In genomic region chr12:123967121-123967586, GRCh38 we compare ENCODE assay signal across 21 cellular contexts. TPM values are rescaled to one million over a fixed set of nuclear protein-coding genes. Genes with fewer than 3 reads are reported as not detected.
DNase-seq lines count a peak whose midpoint lies in the region; ATAC-seq, FAIRE-seq and TF ChIP-seq lines count a peak whose summit lies in the region.
"Had no signal": no experiment of that assay in that cellular context is flagged by ENCODE, and none has a peak within 500 bp of the region (broad histone marks: within the 10 kb centered on the region; RNA-seq: fewer than 3 reads in every experiment).

No MANE protein-coding gene starts in this region.

- H4K5ac ChIP-seq in IMR-90 (ENCODE audit: low read depth, low read length) = no peak overlapping the region

- H3K27me3 ChIP-seq in IMR-90 (ENCODE audit: control insufficient read depth, insufficient read depth, low read length) (no peaks in the 10 kb centered on the region), K562 (ENCODE audit: control insufficient read depth in 2 of 2, insufficient read depth in 2 of 2, low read length in 2 of 2) (no peaks in the 10 kb centered on the region)
- H3K27me3 ChIP-seq: BE2C had no signal

- no peak overlapping the region for H2AK5ac ChIP-seq in IMR-90 (ENCODE audit: low read depth, low read length)

- H3K9ac ChIP-seq in IMR-90 (ENCODE audit: low read depth, low read length) = no peak overlapping the region
- peak overlapping the region in 1 of 2 experiments; percentile 8; a peak in 1 of 4 replicates for H3K9ac ChIP-seq in K562 (ENCODE audit: insufficient read depth in 1 of 2, low read depth in 2 of 2, low read length in 2 of 2)

- TF ChIP-seq CTCF in IMR-90 (conservative IDR thresholded peaks at IDR 0.05; ENCODE audit: low read depth, low read length) = no peak
- TF ChIP-seq CTCF in K562 (IDR thresholded peaks at IDR 0.05 in 2 of 3, conservative IDR thresholded peaks at IDR 0.05 in 1 of 3; ENCODE audit: insufficient read depth in 2 of 3, low read depth in 1 of 3, low read length in 3 of 3) = no peak
- no peak for TF ChIP-seq CTCF in glutamatergic neuron (IDR thresholded peaks at IDR 0.05; ENCODE audit: partially characterized antibody, unreplicated experiment)

- H3K79me1 ChIP-seq in IMR-90 (ENCODE audit: low read depth in 1 of 2, low read length in 2 of 2) = peaks cover 25 to 64% of the 10 kb centered on the region in 2 experiments

- TF ChIP-seq RAD21 in IMR-90 (IDR thresholded peaks at IDR 0.05; ENCODE audit: low read length) (no peak), K562 (CRISPR knock-in tag; conservative IDR thresholded peaks at IDR 0.05 in 1 of 2, IDR thresholded peaks at IDR 0.05 in 1 of 2) (no peak)

- FAIRE-seq in K562 (lab: Jason Lieb, UNC) = peak; percentile 83
- FAIRE-seq: GM12892 had no signal

- no peak for ATAC-seq in IMR-90 (ENCODE audit: low read depth)
- peak; percentile 71 for ATAC-seq in K562
- ATAC-seq: PC-3 had no signal

- H3K36me3 ChIP-seq in IMR-90 (ENCODE audit: control insufficient read depth, insufficient read depth, low read length) = peaks cover 2% of the 10 kb centered on the region; the same call in 1 of the 2 replicates
- no peaks in the 10 kb centered on the region for H3K36me3 ChIP-seq in K562 (ENCODE audit: control insufficient read depth, insufficient read depth, low read length)
- H3K36me3 ChIP-seq: BE2C had no signal

- H4K91ac ChIP-seq in IMR-90 (ENCODE audit: insufficient read depth, low read depth, low read length) = no peak overlapping the region

- no peak overlapping the region for H3K4me3 Mint-ChIP-seq in glutamatergic neuron (ENCODE audit: unreplicated experiment)
- H3K4me3 Mint-ChIP-seq: CD4-positive, CD25-positive, alpha-beta regulatory T cell had no signal

- no CpG with 5 or more reads among the region's 8 CpGs for WGBS in IMR-90 (ENCODE audit: extremely low coverage in 2 of 2, insufficient read length in 1 of 2), 2 experiments
- 2% methylated on average over 8 of the region's 8 CpGs for WGBS in K562 (ENCODE audit: insufficient coverage, low coverage, missing lambda C conversion rate)

- peaks cover 13% of the 10 kb centered on the region for H3K27me3 Mint-ChIP-seq in glutamatergic neuron (ENCODE audit: unreplicated experiment)
- H3K27me3 Mint-ChIP-seq: CD4-positive, CD25-positive, alpha-beta regulatory T cell had no signal

- no TSS peak for BruUV-seq in IMR-90 (replicated peaks; lab: Mats Ljungman, UMichigan)
- no TSS peak for BruUV-seq in K562 (replicated peaks; lab: Mats Ljungman, UMichigan)

- H3K14ac ChIP-seq in IMR-90 (replicated peaks; ENCODE audit: low read depth, low read length) = peak overlapping the region; percentile 30; the same call in 1 of the 2 replicates

- H2BK20ac ChIP-seq in IMR-90 (ENCODE audit: low read depth, low read length) = no peak overlapping the region

- H3K4me3 ChIP-seq in IMR-90 (ENCODE audit: insufficient read depth, low read depth, low read length) = no peak overlapping the region
- no peak overlapping the region for H3K4me3 ChIP-seq in K562

- H3K79me2 ChIP-seq in K562 (ENCODE audit: control insufficient read depth, insufficient read depth, low read length) = peaks cover 23% of the 10 kb centered on the region; the same call in 2 of the 3 replicates

- TF ChIP-seq EP300 in K562 (IDR thresholded peaks at IDR 0.05; ENCODE audit: low read length) = peak; percentile 73

- peaks cover 35% of the 10 kb centered on the region for H3K4me1 Mint-ChIP-seq in glutamatergic neuron (ENCODE audit: low read depth, unreplicated experiment)

- CTCF ChIA-PET in IMR-90 (lab: Yijun Ruan, JAX) = no interaction called here
- CTCF ChIA-PET in K562 (lab: Yijun Ruan, JAX; ENCODE audit: low intra/inter-chr PET ratio) = no interaction called here

- H4K8ac ChIP-seq in IMR-90 (ENCODE audit: low read depth in 2 of 2, low read length in 2 of 2) = no peak overlapping the region

- H3K36me3 Mint-ChIP-seq in glutamatergic neuron (ENCODE audit: unreplicated experiment) = peaks cover 6% of the 10 kb centered on the region
- H3K36me3 Mint-ChIP-seq: CD4-positive, CD25-positive, alpha-beta regulatory T cell had no signal

- 0 out of 3 replicates have a peak overlapping the region, but pooled peaks have one; percentile 13 for H2BK15ac ChIP-seq in IMR-90 (ENCODE audit: low read depth, low read length)

- H3K4me1 ChIP-seq in IMR-90 (ENCODE audit: control insufficient read depth, insufficient read depth, low read length) = peaks cover 12% of the 10 kb centered on the region
- peaks cover 5 to 28% of the 10 kb centered on the region in 2 experiments; a peak in 4 of 5 replicates for H3K4me1 ChIP-seq in K562 (replicated peaks in 1 of 2; ENCODE audit: control insufficient read depth in 2 of 2, insufficient read depth in 2 of 2, low read length in 2 of 2)

- dilution Hi-C loops in IMR-90 (cut with HindIII; ENCODE audit: low sequenced_read_pairs, unreplicated experiment) = no loop called here

- DNase-seq in ACHN = peak; percentile 66
- DNase-seq in IMR-90 = no peak
- peak; percentile 35 to 69 (median 39) for DNase-seq in K562 (ENCODE audit: extremely low read depth in 1 of 4, low spot score in 3 of 4)
- DNase-seq in kidney tubule cell (ENCODE audit: low spot score) = peak; percentile 76
- DNase-seq in glutamatergic neuron = no peak
- DNase-seq in NAMALWA (ENCODE audit: low spot score) = no peak
- DNase-seq in NCI-H345 (lab: John Stamatoyannopoulos, UW) = no peak
- DNase-seq in hippocampal formation (lab: John Stamatoyannopoulos, UW) = no peak
- DNase-seq: 8988T; BE2C; CD4-positive, CD25-positive, alpha-beta regulatory T cell; COR-L47; DMS 273 treated with DMSO at 0.1 percent for 48 hours; NCI-H1105 treated with DMSO at 0.1 percent for 48 hours; NCI-H1694; NCI-H2081 treated with DMSO at 0.1 percent for 48 hours; NCI-H748 treated with DMSO at 0.1 percent for 48 hours; NK-92 treated with Interleukin-12 subunit alpha and Interleukin-12 subunit beta, amount 100 ng/mL, for 24 hours; PC-3 had no signal

- H3K27ac ChIP-seq in IMR-90 (ENCODE audit: insufficient read depth, low read length) = no peak overlapping the region
- no peak overlapping the region for H3K27ac ChIP-seq in K562 (ENCODE audit: extremely low read depth, low read depth, low read length)
- H3K27ac ChIP-seq: RWPE1 had no signal

- no peak overlapping the region for H2BK120ac ChIP-seq in IMR-90 (ENCODE audit: low read depth, low read length)

- no peak overlapping the region for H3K4ac ChIP-seq in IMR-90 (ENCODE audit: low read depth, low read length)

- no peak overlapping the region for H2AK9ac ChIP-seq in IMR-90 (replicated peaks; ENCODE audit: low read depth, low read length, poor library complexity)

- intact Hi-C loops in IMR-90 (cut with micrococcal nuclease) = no loop called here
- intact Hi-C loops in K562 (cut with micrococcal nuclease) = no loop called here

- no peak overlapping the region for H2AFZ ChIP-seq in IMR-90 (replicated peaks; ENCODE audit: low read length, poor library complexity)
- no peak overlapping the region for H2AFZ ChIP-seq in K562 (ENCODE audit: low read depth, low read length)

- TF ChIP-seq POLR2A in IMR-90 (IDR thresholded peaks at IDR 0.05; ENCODE audit: low read depth, low read length) (no peak), K562 (conservative IDR thresholded peaks at IDR 0.05) (no peak)

- no peak overlapping the region for H3K18ac ChIP-seq in IMR-90 (ENCODE audit: low read depth, low read length)

- no peak overlapping the region for H3K27ac Mint-ChIP-seq in glutamatergic neuron (ENCODE audit: unreplicated experiment)
- H3K27ac Mint-ChIP-seq: CD4-positive, CD25-positive, alpha-beta regulatory T cell had no signal

- H3K9me1 ChIP-seq in IMR-90 (ENCODE audit: insufficient read depth, low read length) = peaks cover 14% of the 10 kb centered on the region
- peaks cover 2% of the 10 kb centered on the region for H3K9me1 ChIP-seq in K562 (ENCODE audit: control insufficient read depth, insufficient read depth, low read length)

- H3K4me2 ChIP-seq in IMR-90 (ENCODE audit: low read depth, low read length) = no peak overlapping the region
- peak overlapping the region; percentile 53 for H3K4me2 ChIP-seq in K562 (ENCODE audit: insufficient read depth, low read length)

- POLR2A ChIA-PET in IMR-90 (lab: Charles Lee; ENCODE audit: unreplicated experiment) (no interaction called here), K562 (lab: Yijun Ruan, JAX) (interaction anchor here (0.7 kb wide), 1 partner anchor 392 kb away, joined by 3 read pairs; no protein-coding TSS in a partner anchor)

- no peak overlapping the region for H2BK5ac ChIP-seq in IMR-90 (ENCODE audit: low read depth, low read length, poor library complexity, severe bottlenecking)

- H3K9me3 Mint-ChIP-seq in glutamatergic neuron (ENCODE audit: unreplicated experiment) = peaks cover 13% of the 10 kb centered on the region
- H3K9me3 Mint-ChIP-seq: CD4-positive, CD25-positive, alpha-beta regulatory T cell had no signal

- H3K23ac ChIP-seq in IMR-90 (ENCODE audit: low read depth, low read length) = peak overlapping the region; percentile 11; the same call in 1 of the 2 replicates

- in situ Hi-C loops in ACHN (cut with HindIII; ENCODE audit: low pct_ligation_motif_present, low pct_unique_long_range_greater_than_20kb, low sequenced_read_pairs) = no loop called here
- in situ Hi-C loops in IMR-90 (cut with MboI; ENCODE audit: low sequenced_read_pairs) = no loop called here
- in situ Hi-C loops in K562 (cut with MboI) = no loop called here

- H3K9me3 ChIP-seq in IMR-90 (ENCODE audit: control insufficient read depth, insufficient read depth, low read length) (no peaks in the 10 kb centered on the region), K562 (replicated peaks; ENCODE audit: control insufficient read depth, insufficient read depth, low read depth, low read length) (no peaks in the 10 kb centered on the region)
- H3K9me3 ChIP-seq: BE2C had no signal

- H3K56ac ChIP-seq in IMR-90 (ENCODE audit: extremely low read depth, insufficient read depth, low read length) = no peak overlapping the region

- H4K20me1 ChIP-seq in IMR-90 (ENCODE audit: insufficient read depth, low read length) (peaks cover 15% of the 10 kb centered on the region; the same call in 1 of the 2 replicates), K562 (replicated peaks; ENCODE audit: control insufficient read depth, insufficient read depth, low read length) (0 out of 2 replicates have a peak, but pooled peaks cover 3% of the 10 kb centered on the region)

RNA-seq across cellular contexts. Expression of gene CCDC92, which starts 5.5 kb away (rescaled TPM):
- 5.7 and 8.1 TPM in 2 replicates for total RNA-seq in IMR-90 (2012; rRNA removed)
- polyA plus RNA-seq in IMR-90 (2012; rRNA removed) = 55.5 and 61.1 TPM in 2 replicates
- 75.4 and 87.9 TPM in 2 replicates for polyA plus RNA-seq in IMR-90 (2012; cell fraction: cytosol; rRNA removed)
- polyA plus RNA-seq in IMR-90 (2012; cell fraction: nucleus; rRNA removed; ENCODE audit: low replicate concordance) = 91.3 and 94.1 TPM in 2 replicates
- 5.4 and 7.1 TPM in 2 replicates for total RNA-seq in K562 (2011; cell fraction: chromatin; rRNA removed; ENCODE audit: low replicate concordance)
- total RNA-seq in K562 (2011; cell fraction: nucleolus; rRNA removed) = 4.5 and 5.0 TPM in 2 replicates
- total RNA-seq in K562 (2011; cell fraction: nucleoplasm; rRNA removed) = 4.6 and 7.2 TPM in 2 replicates
- 1.4 TPM in 2 replicates for total RNA-seq in K562 (2014; rRNA removed)
- total RNA-seq in K562 (2014; rRNA removed; fragmentation: Illumina TruSeq; extraction: Trizol) = 1.3 and 1.7 TPM in 2 replicates
- total RNA-seq in K562 (2015; rRNA removed; fragmentation: Illumina TruSeq; extraction: Trizol) = 1.5 and 2.1 TPM in 2 replicates
- 4.0 and 5.9 TPM in 2 replicates for total RNA-seq in K562 (2021)
- polyA plus RNA-seq in K562 (2011; rRNA removed) = 2.6 and 6.8 TPM in 2 replicates
- 2.4 and 6.8 TPM in 2 replicates for polyA plus RNA-seq in K562 (2011; cell fraction: cytosol; rRNA removed)
- polyA plus RNA-seq in K562 (2011; cell fraction: nucleus; rRNA removed) = 6.6 and 11.3 TPM in 2 replicates
- 4.0 and 11.0 TPM in 2 replicates for polyA plus RNA-seq in K562 (2012)
- 2.6 and 3.6 TPM in 2 replicates for polyA plus RNA-seq in K562 (2014; fragmentation: Illumina TruSeq; extraction: Trizol)
- polyA plus RNA-seq in K562 (2014; fragmentation: Nextera tagmentation; extraction: Ambion mirVana) = under 1 TPM; 0.27 to 0.30 TPM
- polyA plus RNA-seq in K562 (2014; rRNA removed) = 3.1 and 3.4 TPM in 2 replicates
- 2.2 and 3.6 TPM in 2 replicates for polyA minus RNA-seq in K562 (2011; rRNA and poly(A)+ RNA removed)
- polyA minus RNA-seq in K562 (2011; cell fraction: cytosol; rRNA and poly(A)+ RNA removed) = 2.2 and 5.6 TPM in 2 replicates
- 3.8 and 8.9 TPM in 2 replicates for polyA minus RNA-seq in K562 (2011; cell fraction: nucleus; rRNA and poly(A)+ RNA removed)
- total RNA-seq in glutamatergic neuron (ENCODE audit: unreplicated experiment) = 96.2 TPM

RNA-seq across cellular contexts. Expression of gene ZNF664, which starts 5.9 kb away (rescaled TPM):
- 32.6 and 36.7 TPM in 2 replicates for total RNA-seq in IMR-90 (2012; rRNA removed)
- polyA plus RNA-seq in IMR-90 (2012; rRNA removed) = 24.6 and 29.9 TPM in 2 replicates
- 14.0 and 16.7 TPM in 2 replicates for polyA plus RNA-seq in IMR-90 (2012; cell fraction: cytosol; rRNA removed)
- 9.3 and 24.8 TPM in 2 replicates for polyA plus RNA-seq in IMR-90 (2012; cell fraction: nucleus; rRNA removed; ENCODE audit: low replicate concordance)
- 30.4 and 40.8 TPM in 2 replicates for total RNA-seq in K562 (2011; cell fraction: chromatin; rRNA removed; ENCODE audit: low replicate concordance)
- total RNA-seq in K562 (2011; cell fraction: nucleolus; rRNA removed) = 22.5 and 24.2 TPM in 2 replicates
- total RNA-seq in K562 (2011; cell fraction: nucleoplasm; rRNA removed) = 37.6 and 62.4 TPM in 2 replicates
- 31.1 and 34.5 TPM in 2 replicates for total RNA-seq in K562 (2014; rRNA removed)
- total RNA-seq in K562 (2014; rRNA removed; fragmentation: Illumina TruSeq; extraction: Trizol) = 69.9 and 73.6 TPM in 2 replicates
- total RNA-seq in K562 (2015; rRNA removed; fragmentation: Illumina TruSeq; extraction: Trizol) = 59.6 and 63.6 TPM in 2 replicates
- total RNA-seq in K562 (2021) = 75.5 and 82.5 TPM in 2 replicates
- 64.8 and 90.3 TPM in 2 replicates for polyA plus RNA-seq in K562 (2011; rRNA removed)
- polyA plus RNA-seq in K562 (2011; cell fraction: cytosol; rRNA removed) = 29.8 and 49.5 TPM in 2 replicates
- 44.5 and 52.5 TPM in 2 replicates for polyA plus RNA-seq in K562 (2011; cell fraction: nucleus; rRNA removed)
- polyA plus RNA-seq in K562 (2012) = 48.0 and 52.7 TPM in 2 replicates
- 78.3 and 101 TPM in 2 replicates for polyA plus RNA-seq in K562 (2014; fragmentation: Illumina TruSeq; extraction: Trizol)
- polyA plus RNA-seq in K562 (2014; fragmentation: Nextera tagmentation; extraction: Ambion mirVana) = 1 to 10 TPM; 3.3 to 6.3 TPM
- 59.1 and 59.4 TPM in 2 replicates for polyA plus RNA-seq in K562 (2014; rRNA removed)
- polyA minus RNA-seq in K562 (2011; rRNA and poly(A)+ RNA removed) = 46.6 and 47.8 TPM in 2 replicates
- polyA minus RNA-seq in K562 (2011; cell fraction: cytosol; rRNA and poly(A)+ RNA removed) = 26.5 and 29.5 TPM in 2 replicates
- polyA minus RNA-seq in K562 (2011; cell fraction: nucleus; rRNA and poly(A)+ RNA removed) = 28.0 and 52.0 TPM in 2 replicates
- total RNA-seq in glutamatergic neuron (ENCODE audit: unreplicated experiment) = 310 TPM

Comparison
In these comparisons a context has a peak if more than half of its experiments do, and no peak if none do; other contexts are left out.
1. DNase-seq: peak in ACHN (single experiment), K562 (4 of 4) and kidney tubule cell (single experiment); none in IMR-90 (single experiment), glutamatergic neuron (single experiment), NAMALWA (single experiment), NCI-H345 (single experiment) and hippocampal formation (0 of 2).
2. RNA of gene CCDC92, which starts 5.5 kb away (total RNA-seq): 96.2 TPM in glutamatergic neuron (single experiment); 5.7 to 8.1 TPM in IMR-90 and 1.3 to 7.2 TPM in K562; every median in the first group is over 10 times any median in the second.